ENCODE assay signal across 18 cellular contexts in the genomic region with DNA sequence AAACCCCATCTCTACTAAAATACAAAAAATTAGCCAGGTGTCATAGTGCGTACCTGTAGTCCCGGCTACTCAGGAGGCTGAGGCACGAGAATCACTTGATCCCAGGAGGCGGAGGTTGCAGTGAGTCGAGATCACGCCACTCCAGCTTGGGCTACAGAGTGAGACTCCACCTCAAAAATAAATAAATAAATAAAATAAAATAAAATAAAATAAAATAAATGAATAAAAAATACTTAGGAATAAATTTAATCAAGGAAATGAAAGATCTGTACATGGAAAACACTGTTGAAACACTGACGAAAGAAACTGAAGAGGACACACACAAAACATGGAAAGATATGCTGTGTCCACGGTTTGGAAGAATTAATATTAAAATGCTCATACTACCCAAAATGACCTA. TPM values are rescaled to one million over a fixed set of nuclear protein-coding genes. Genes with fewer than 3 reads are reported as not detected.
DNase-seq lines count a peak whose midpoint lies in the region; ATAC-seq and TF ChIP-seq lines count a peak whose summit lies in the region.
"Had no signal": no experiment of that assay in that cellular context is flagged by ENCODE, and none has a peak within 500 bp of the region (broad histone marks: within the 10 kb centered on the region; RNA-seq: fewer than 3 reads in every experiment).

No MANE protein-coding gene starts in this region.

- no peak overlapping the region for H3K9ac ChIP-seq in endodermal cell (ENCODE audit: extremely low read depth, low read length, poor library complexity, severe bottlenecking)

- no peak for TF ChIP-seq POLR2A in spleen (IDR thresholded peaks at IDR 0.05)

- H3K4me3 Mint-ChIP-seq in activated T-cell treated with anti-CD3 and anti-CD28 coated beads, Interleukin-2, amount 50 U/mL, for 72 hours, result no peak overlapping the region
- H3K4me3 Mint-ChIP-seq in endodermal cell, result no peak overlapping the region
- H3K4me3 Mint-ChIP-seq: CD4-positive, alpha-beta memory T cell; HFFc6 had no signal

- peaks cover 26% of the 10 kb centered on the region for H3K4me1 Mint-ChIP-seq in activated T-cell treated with anti-CD3 and anti-CD28 coated beads, Interleukin-2, amount 50 U/mL, for 72 hours (ENCODE audit: low read depth)
- H3K4me1 Mint-ChIP-seq in endodermal cell, result peaks cover 5% of the 10 kb centered on the region

- peak overlapping the region; percentile 4 for H3K4me3 ChIP-seq in endodermal cell (ENCODE audit: low read length)
- H3K4me3 ChIP-seq in spleen, result peak overlapping the region in 1 of 8 donors; percentile 53
- H3K4me3 ChIP-seq: A549 had no signal

- H3K27ac Mint-ChIP-seq in activated T-cell treated with anti-CD3 and anti-CD28 coated beads, Interleukin-2, amount 50 U/mL, for 72 hours, result peak overlapping the region; percentile 72
- H3K27ac Mint-ChIP-seq in endodermal cell, result no peak overlapping the region
- H3K27ac Mint-ChIP-seq: HFFc6 had no signal

- H3K27me3 ChIP-seq in endodermal cell (ENCODE audit: control insufficient read depth, insufficient read depth, low read length, poor library complexity, severe bottlenecking), result no peaks in the 10 kb centered on the region
- H3K27me3 ChIP-seq in spleen (replicated peaks in 1 of 7), result no peaks in the 10 kb centered on the region

- H3K27me3 Mint-ChIP-seq in activated T-cell treated with anti-CD3 and anti-CD28 coated beads, Interleukin-2, amount 50 U/mL, for 72 hours (ENCODE audit: low read depth), result no peaks in the 10 kb centered on the region
- no peaks in the 10 kb centered on the region for H3K27me3 Mint-ChIP-seq in endodermal cell (ENCODE audit: insufficient read depth)
- H3K27me3 Mint-ChIP-seq: CD4-positive, alpha-beta memory T cell had no signal

- no peaks in the 10 kb centered on the region for H3K4me1 ChIP-seq in endodermal cell (ENCODE audit: control insufficient read depth, insufficient read depth, low read length)
- H3K4me1 ChIP-seq in spleen, result no peaks in the 10 kb centered on the region
- H3K4me1 ChIP-seq: A549 had no signal

- H3K27ac ChIP-seq in endodermal cell (ENCODE audit: low read depth, low read length), result no peak overlapping the region
- H3K27ac ChIP-seq in spleen, result peak overlapping the region in 7 of 8 donors; percentile 68 to 93 (median 83)
- H3K27ac ChIP-seq: A549, C4-2B had no signal

- H3K36me3 ChIP-seq in endodermal cell (ENCODE audit: control insufficient read depth, insufficient read depth, low read length), result no peaks in the 10 kb centered on the region
- peaks cover 0 to 38% (median 3%) of the 10 kb centered on the region in 6 donors for H3K36me3 ChIP-seq in spleen

- no peak for DNase-seq in activated T-cell treated with anti-CD3 and anti-CD28 coated beads, Interleukin-2, amount 50 U/mL, for 72 hours
- DNase-seq in activated T-cell treated with anti-CD3 and anti-CD28 coated beads, Interleukin-2, amount 50 U/mL, for 48 hours, result no peak
- DNase-seq in endodermal cell (no peak), spleen (no peak)
- no peak for DNase-seq in stimulated activated CD4-positive, alpha-beta T cell treated with anti-CD3 and anti-CD28 coated beads, Interleukin-1b, Interleukin-23, amount 100 ng/mL, for 48 hours
- DNase-seq: AML-193; CD4-positive, alpha-beta memory T cell; DMS153; DMS79; GDM1; GOT3; H7; HFFc6 had no signal

- peaks cover 4 to 6% of the 10 kb centered on the region in 2 donors for H3K9me3 Mint-ChIP-seq in activated T-cell treated with anti-CD3 and anti-CD28 coated beads, Interleukin-2, amount 50 U/mL, for 72 hours
- peaks cover 25% of the 10 kb centered on the region for H3K9me3 Mint-ChIP-seq in endodermal cell

- no peak for TF ChIP-seq CTCF in endodermal cell (conservative IDR thresholded peaks at IDR 0.05)
- TF ChIP-seq CTCF in spleen (IDR thresholded peaks at IDR 0.05 in 8 of 11, conservative IDR thresholded peaks at IDR 0.05 in 3 of 11), result no peak

- H3K36me3 Mint-ChIP-seq in activated T-cell treated with anti-CD3 and anti-CD28 coated beads, Interleukin-2, amount 50 U/mL, for 72 hours (ENCODE audit: insufficient read depth in 2 of 2), result peaks cover 11 to 17% of the 10 kb centered on the region in 2 donors
- H3K36me3 Mint-ChIP-seq in endodermal cell (ENCODE audit: low read depth), result peaks cover 34% of the 10 kb centered on the region

- intact Hi-C loops in spleen (cut with DNase I; ENCODE audit: low total_unique reads), result no loop called here

- ATAC-seq in activated T-cell treated with anti-CD3 and anti-CD28 coated beads, Interleukin-2, amount 50 U/mL, for 72 hours (replicated peaks in 1 of 2), result no peak
- ATAC-seq in GM19467 (IDR thresholded peaks at IDR 0.05; ENCODE audit: unreplicated experiment), result no peak
- no peak for ATAC-seq in HG02623 (IDR thresholded peaks at IDR 0.05; ENCODE audit: unreplicated experiment)
- ATAC-seq: A549, HCT116 had no signal

- WGBS in endodermal cell (ENCODE audit: insufficient coverage in 1 of 2, insufficient read length in 1 of 2), 2 experiments, result 94% methylated on average over 8 of the region's 8 CpGs; no CpG with 5 or more reads in 1 of the 2 experiments
- 87 to 99% (median 97%) methylated on average over 8 of the region's 8 CpGs for whole genome bisulfite sequencing in spleen, 5 donors

- H3K9me3 ChIP-seq in endodermal cell (ENCODE audit: control insufficient read depth, low read length), result peaks cover 9% of the 10 kb centered on the region
- H3K9me3 ChIP-seq in spleen, result peaks cover 0 to 8% (median 0%) of the 10 kb centered on the region in 8 donors

RNA-seq across cellular contexts. Expression of gene ASPRV1, which starts 56.5 kb away (rescaled TPM):
- total RNA-seq in activated T-cell treated with anti-CD3 and anti-CD28 coated beads, Interleukin-2, amount 50 U/mL, for 72 hours, result 1 to 10 TPM; 1.0 to 2.0 TPM
- total RNA-seq in endodermal cell (under 1 TPM; 0.84 to 0.91 TPM), spleen (1 to 10 TPM; 2.7 to 5.3 (median 4.1) TPM)
- polyA plus RNA-seq in endodermal cell (2013, experiment 1 of 2), result 0.89 TPM
- 1.0 TPM for polyA plus RNA-seq in endodermal cell (2013, experiment 2 of 2)
- 1 to 10 TPM; 1.2 to 2.0 (median 1.9) TPM for polyA plus RNA-seq in spleen
